24 cellular contexts compared by ENCODE assay signal in the genomic region with DNA sequence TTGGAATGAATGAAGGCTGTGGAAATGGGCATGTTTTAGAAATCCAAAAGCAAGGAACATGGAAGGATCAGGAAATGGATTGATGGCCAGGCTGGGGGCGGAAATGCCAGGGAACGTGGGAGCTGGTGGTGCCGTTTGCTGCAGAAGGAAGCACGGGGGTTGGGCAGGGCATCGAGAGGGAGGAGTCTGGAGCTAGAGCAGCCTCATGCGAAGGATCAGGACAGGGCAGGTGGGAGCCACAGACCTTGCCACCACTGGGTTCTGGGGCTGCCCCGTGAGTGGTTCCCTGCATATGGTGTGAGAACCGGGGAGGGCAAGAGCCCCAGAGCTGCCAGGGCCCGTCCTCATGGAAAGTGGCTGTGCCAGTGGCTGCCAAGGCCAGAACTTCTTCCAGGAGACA.
DNase-seq lines count a peak whose midpoint lies in the region; ATAC-seq, FAIRE-seq and TF ChIP-seq lines count a peak whose summit lies in the region.
"Had no signal": no experiment of that assay in that cellular context is flagged by ENCODE, and none has a peak within 500 bp of the region (broad histone marks: within the 10 kb centered on the region; RNA-seq: fewer than 3 reads in every experiment).

No MANE protein-coding gene starts in this region.

- no peak for TF ChIP-seq EP300 in esophagus muscularis mucosa (IDR thresholded peaks at IDR 0.05)

- DNase-seq in Right ventricle myocardium inferior (ENCODE audit: missing footprints) (peak; percentile 59), right cardiac atrium (no peak), HTR-8/SVneo (ENCODE audit: insufficient read length, low spot score) (no peak), esophagus muscularis mucosa (ENCODE audit: extremely low spot score) (peak; percentile 87), sciatic nerve (ENCODE audit: low spot score) (peak; percentile 55), foreskin melanocyte (no peak), SHP77 treated with DMSO at 0.1 percent for 48 hours (lab: John Stamatoyannopoulos, UW) (no peak)
- DNase-seq in stimulated activated CD4-positive, alpha-beta T cell treated with anti-CD3 and anti-CD28 coated beads, Interleukin-4, amount 100 ng/mL, for 4 hours = no peak
- DNase-seq: CD8-positive, alpha-beta T cell; Kasumi-1; MM.1S; NCI-H1092; NCI-H1436 treated with DMSO at 0.1 percent for 48 hours; NCI-H2029; NCI-H2171 treated with DMSO at 0.1 percent for 48 hours; NCI-H446; NCI-H526 treated with DMSO at 0.1 percent for 48 hours; SHP77; SK-N-SH had no signal

- ATAC-seq in Right ventricle myocardium inferior = no peak
- no peak for ATAC-seq in right cardiac atrium
- ATAC-seq in sciatic nerve = no peak
- ATAC-seq: CD8-positive, alpha-beta T cell had no signal

- H3K9me3 ChIP-seq in right cardiac atrium (ENCODE audit: control insufficient read depth, low read length) = no peaks in the 10 kb centered on the region
- no peaks in the 10 kb centered on the region for H3K9me3 ChIP-seq in esophagus muscularis mucosa
- H3K9me3 ChIP-seq: BLaER1, SK-N-SH had no signal

- no peak for TF ChIP-seq POLR2A in esophagus muscularis mucosa (IDR thresholded peaks at IDR 0.05; ENCODE audit: low read depth)

- 87% methylated on average over 9 of the region's 9 CpGs for WGBS in right cardiac atrium
- 80% methylated on average over 9 of the region's 9 CpGs for WGBS in esophagus muscularis mucosa

- no peaks in the 10 kb centered on the region for H3K27me3 ChIP-seq in right cardiac atrium (ENCODE audit: control insufficient read depth, insufficient read depth)
- no peaks in the 10 kb centered on the region for H3K27me3 ChIP-seq in esophagus muscularis mucosa
- H3K27me3 ChIP-seq: BLaER1 had no signal

- no peak for TF ChIP-seq CTCF in esophagus muscularis mucosa (IDR thresholded peaks at IDR 0.05)

- H3K27ac ChIP-seq in right cardiac atrium (ENCODE audit: low read length) (no peak overlapping the region), esophagus muscularis mucosa (replicated peaks in 1 of 4) (no peak overlapping the region)
- H3K27ac ChIP-seq: BLaER1, HL-60 had no signal

- intact Hi-C loops in Right ventricle myocardium inferior (cut with DNase I) = no loop called here
- intact Hi-C loops in right cardiac atrium (cut with DNase I) = no loop called here
- intact Hi-C loops in esophagus muscularis mucosa (cut with DNase I) = no loop called here
- intact Hi-C loops in sciatic nerve (cut with DNase I) = no loop called here

- peaks cover 8% of the 10 kb centered on the region for H3K4me1 ChIP-seq in right cardiac atrium (ENCODE audit: control insufficient read depth, insufficient read depth, low read length)
- peaks cover 11 to 25% (median 17%) of the 10 kb centered on the region in 4 donors for H3K4me1 ChIP-seq in esophagus muscularis mucosa

- FAIRE-seq in HTR-8/SVneo (lab: Jason Lieb, UNC) = peak; percentile 4
- FAIRE-seq: D721Med, GM12892, GM18507 had no signal

- H3K4me3 ChIP-seq in right cardiac atrium (ENCODE audit: low read length) (no peak overlapping the region), esophagus muscularis mucosa (no peak overlapping the region)
- H3K4me3 ChIP-seq: BLaER1 had no signal

- H3K36me3 ChIP-seq in esophagus muscularis mucosa = no peaks in the 10 kb centered on the region
- H3K36me3 ChIP-seq: BLaER1 had no signal

Comparison
In these comparisons a context has a peak if more than half of its experiments do, and no peak if none do; other contexts are left out.
1. DNase-seq: peak in Right ventricle myocardium inferior (single experiment), esophagus muscularis mucosa (single experiment) and sciatic nerve (single experiment); none in right cardiac atrium (0 of 3), HTR-8/SVneo (single experiment), foreskin melanocyte (single experiment), stimulated activated CD4-positive, alpha-beta T cell treated with anti-CD3 and anti-CD28 coated beads, Interleukin-4, amount 100 ng/mL, for 4 hours (0 of 2) and SHP77 treated with DMSO at 0.1 percent for 48 hours (single experiment).